In the genomic region with DNA sequence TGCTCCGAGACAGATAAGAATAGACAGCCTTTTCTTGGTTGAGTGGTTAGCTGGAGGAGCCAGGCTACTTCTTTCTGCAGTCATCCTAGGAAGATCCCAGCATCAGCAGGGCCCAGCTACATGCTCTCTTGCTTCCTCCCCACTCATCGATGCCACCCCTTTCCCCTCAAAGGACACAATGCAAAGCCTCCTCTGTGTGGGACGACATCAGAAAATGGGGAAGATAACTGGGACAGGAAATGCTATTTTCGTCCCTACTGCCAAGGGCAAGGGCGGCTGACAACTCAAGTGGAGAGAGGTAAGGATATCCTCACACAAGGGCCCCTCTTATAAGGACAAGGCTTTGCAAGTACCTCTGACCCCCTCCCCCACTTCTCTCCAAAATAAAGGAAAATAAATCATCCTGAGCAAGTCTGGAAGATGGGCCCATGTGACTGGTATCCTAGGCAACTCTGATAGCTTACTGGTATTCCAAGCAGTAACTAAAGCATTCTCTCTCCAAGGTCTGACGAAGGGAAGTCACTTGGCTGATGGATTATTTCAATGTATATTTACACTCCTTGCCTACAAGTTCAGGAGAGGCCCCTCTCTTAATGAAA, we compare ENCODE assay signal across 1 cellular context.
TF ChIP-seq lines count a peak whose summit lies in the region.

No MANE protein-coding gene starts in this region.

TF ChIP-seq in neural cell, 6 proteins besides CTCF, POLR2A, EP300 and RAD21 (continued from another document):
- TF ChIP-seq SMC3 (conservative IDR thresholded peaks at IDR 0.05; ENCODE audit: poor library complexity): no peak
- TF ChIP-seq TAF1 (IDR thresholded peaks at IDR 0.05; ENCODE audit: low read depth): no peak
TF ChIP-seq in neural cell: peak in this region for 0.
